8 cellular contexts compared by ENCODE assay signal in the genomic region with DNA sequence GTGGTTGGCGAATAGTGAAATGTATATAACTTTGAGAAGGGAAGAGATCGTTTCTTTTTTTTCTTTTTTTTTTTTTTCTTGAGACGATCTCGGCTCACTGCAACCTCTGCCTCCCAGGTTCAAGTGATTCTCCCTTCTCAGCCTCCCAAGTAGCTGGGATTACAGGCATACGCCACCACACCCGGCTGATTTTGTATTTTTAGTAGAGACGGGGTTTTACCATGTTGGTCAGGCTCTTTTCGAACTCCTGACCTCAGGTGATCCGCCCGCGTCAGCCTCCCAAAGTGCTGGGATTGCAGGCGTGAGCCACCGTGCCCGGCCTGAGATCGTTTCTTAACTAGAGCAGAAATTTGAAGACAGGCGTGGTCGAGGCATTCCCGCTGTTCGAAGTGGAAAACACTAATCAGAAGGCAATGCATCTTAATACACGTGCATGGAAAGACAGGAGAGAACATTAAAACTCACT. TPM values are rescaled to one million over a fixed set of nuclear protein-coding genes. Genes with fewer than 3 reads are reported as not detected.
A peak's percentile ranks its signal among the peaks of the same experiment; 100 is the strongest.
DNase-seq lines count a peak whose midpoint lies in the region; ATAC-seq and TF ChIP-seq lines count a peak whose summit lies in the region.
"Not testable (repeated sequence)": the region's sequence is repeated elsewhere in the genome, so short reads cannot be mapped to it uniquely, and the experiment has no call there.

No MANE protein-coding gene starts in this region.

- H3K36me3 ChIP-seq in BLaER1 treated with 17β-estradiol and CSF1 and Interleukin-3, amounts not matched to agents 10 nM and 100 nM; SK-N-MC (ENCODE audit: insufficient read depth, low read length); ectodermal cell (ENCODE audit: control insufficient read depth, insufficient read depth, low read length): not testable (repeated sequence)

- peak overlapping the region; percentile 94 for H3K4me3 Mint-ChIP-seq in natural killer cell

- peak overlapping the region; percentile 66 to 96 (median 89) for H3K9ac ChIP-seq in BLaER1 treated with 17β-estradiol and CSF1 and Interleukin-3, amounts not matched to agents 10 nM and 100 nM
- peak overlapping the region; percentile 78 for H3K9ac ChIP-seq in SK-N-MC (ENCODE audit: insufficient read length)

- H3K27me3 Mint-ChIP-seq in natural killer cell (ENCODE audit: low read depth in 2 of 2) = not testable (repeated sequence)

- not testable (repeated sequence) for H3K9me3 Mint-ChIP-seq in natural killer cell

- ATAC-seq in natural killer cell; stimulated activated naive CD8-positive, alpha-beta T cell treated with anti-CD3 and anti-CD28 coated beads, Interleukin-15, Interleukin-2, amounts not matched to agents 100 U/mL and 50 U/mL, for 24 hours: not testable (repeated sequence)

- H3K4me2 ChIP-seq in BLaER1 treated with 17β-estradiol and CSF1 and Interleukin-3, amounts not matched to agents 10 nM and 100 nM = peak overlapping the region; percentile 76 to 92 (median 87)

- H3K27me3 ChIP-seq in BLaER1 treated with 17β-estradiol and CSF1 and Interleukin-3, amounts not matched to agents 10 nM and 100 nM; ectodermal cell (ENCODE audit: control insufficient read depth, insufficient read depth, low read length, poor library complexity, severe bottlenecking): not testable (repeated sequence)

- not testable (repeated sequence) for H3K9me3 ChIP-seq in BLaER1 treated with 17β-estradiol and CSF1 and Interleukin-3, amounts not matched to agents 10 nM and 100 nM (replicated peaks in 1 of 11); SK-N-MC (ENCODE audit: low read depth, low read length); ectodermal cell (ENCODE audit: control insufficient read depth, low read length)

- not testable (repeated sequence) for TF ChIP-seq CTCF in natural killer cell (IDR thresholded peaks at IDR 0.05)

- peak overlapping the region; percentile 80 to 98 (median 92) for H3K4me3 ChIP-seq in BLaER1 treated with 17β-estradiol and CSF1 and Interleukin-3, amounts not matched to agents 10 nM and 100 nM
- H3K4me3 ChIP-seq in SK-N-MC (peak overlapping the region; percentile 95), ectodermal cell (ENCODE audit: insufficient read depth, low read depth, low read length) (peak overlapping the region; percentile 71), iPS-11a (ENCODE audit: low read depth, low read length) (peak overlapping the region; percentile 69)

- peaks cover 19 to 36% (median 25%) of the 10 kb centered on the region in 11 experiments; a peak in 18 of 22 replicates for H4K20me1 ChIP-seq in BLaER1 treated with 17β-estradiol and CSF1 and Interleukin-3, amounts not matched to agents 10 nM and 100 nM

- H3K27ac ChIP-seq in BLaER1 treated with 17β-estradiol and CSF1 and Interleukin-3, amounts not matched to agents 10 nM and 100 nM = peak overlapping the region in 9 of 11 experiments; percentile 25 to 86 (median 54); a peak in 16 of 22 replicates
- peak overlapping the region; percentile 42; the same call in 1 of the 2 replicates for H3K27ac ChIP-seq in SK-N-MC
- H3K27ac ChIP-seq in ectodermal cell (ENCODE audit: insufficient read depth, low read depth, low read length, poor library complexity, severe bottlenecking) = not testable (repeated sequence)

- H3K4me1 ChIP-seq in BLaER1 treated with 17β-estradiol and CSF1 and Interleukin-3, amounts not matched to agents 10 nM and 100 nM = peaks cover 29 to 48% (median 42%) of the 10 kb centered on the region in 10 experiments
- H3K4me1 ChIP-seq in ectodermal cell (ENCODE audit: control insufficient read depth, insufficient read depth, low read length) = peaks cover 20% of the 10 kb centered on the region

- 71 to 75% methylated on average over 20 of the region's 20 CpGs for WGBS in ectodermal cell, 2 experiments

- intact Hi-C loops in natural killer cell (cut with micrococcal nuclease) = loop anchor here (5.0 kb wide), 2 partner anchors 52 to 68 kb away; a partner anchor contains a TSS

- peak overlapping the region; percentile 69 to 77 for H3K27ac Mint-ChIP-seq in natural killer cell

- not testable (repeated sequence) for H3K36me3 Mint-ChIP-seq in natural killer cell

- H3K4me1 Mint-ChIP-seq in natural killer cell = peaks cover 34 to 36% of the 10 kb centered on the region in 2 donors

- DNase-seq in HuH-7.5 (ENCODE audit: low spot score) = peak; percentile 19
- not testable (repeated sequence) for DNase-seq in SK-N-MC (ENCODE audit: low read depth, low spot score); natural killer cell
- DNase-seq in activated naive CD4-positive, alpha-beta T cell treated with Interleukin-2 at 50 U/mL for 16 hours = peak; percentile 9
- peak; percentile 22 for DNase-seq in stimulated activated naive CD8-positive, alpha-beta T cell treated with anti-CD3 and anti-CD28 coated beads, Interleukin-15, Interleukin-2, amounts not matched to agents 100 U/mL and 50 U/mL, for 24 hours

RNA-seq across cellular contexts. Expression of a gene that starts 0.9 kb away (rescaled TPM):
- 12.3 TPM for polyA plus RNA-seq in ectodermal cell (2013, experiment 1 of 4)
- 13.6 TPM for polyA plus RNA-seq in ectodermal cell (2013, experiment 2 of 4)
- 10.8 TPM for polyA plus RNA-seq in ectodermal cell (2013, experiment 3 of 4)
- 10.9 TPM for polyA plus RNA-seq in ectodermal cell (2013, experiment 4 of 4)
- 10 to 100 TPM; 22.0 to 23.3 (median 22.0) TPM for total RNA-seq in natural killer cell

RNA-seq across cellular contexts. Expression of a gene that starts 51.2 kb away (rescaled TPM):
- polyA plus RNA-seq in ectodermal cell (2013, experiment 1 of 4) = 56.0 TPM
- 60.8 TPM for polyA plus RNA-seq in ectodermal cell (2013, experiment 2 of 4)
- 44.2 TPM for polyA plus RNA-seq in ectodermal cell (2013, experiment 3 of 4)
- 46.1 TPM for polyA plus RNA-seq in ectodermal cell (2013, experiment 4 of 4)
- 10 to 100 TPM; 34.5 to 40.1 (median 38.4) TPM for total RNA-seq in natural killer cell
